ENCODE assay signal across 16 cellular contexts in the genomic region with DNA sequence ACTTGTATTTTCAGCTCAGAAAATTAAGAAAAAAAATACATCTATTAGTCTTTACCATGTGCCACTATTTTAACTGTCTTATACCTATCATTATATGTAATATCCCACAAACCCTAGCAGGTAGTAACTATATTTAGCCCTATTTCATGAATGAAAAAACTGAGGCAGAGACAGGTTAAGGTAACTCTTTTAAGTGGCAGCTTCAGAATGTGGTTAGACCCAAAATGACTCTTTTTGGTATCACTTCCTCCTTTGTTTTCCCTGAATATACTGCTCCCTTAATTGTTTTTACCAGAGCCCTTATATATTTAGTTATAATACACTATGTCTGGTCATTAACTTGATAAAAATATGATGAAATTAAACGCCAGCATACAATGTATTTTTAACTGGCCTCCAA.
A peak's percentile ranks its signal among the peaks of the same experiment; 100 is the strongest.
DNase-seq lines count a peak whose midpoint lies in the region; ATAC-seq and TF ChIP-seq lines count a peak whose summit lies in the region.
"Had no signal": no experiment of that assay in that cellular context is flagged by ENCODE, and none has a peak within 500 bp of the region (broad histone marks: within the 10 kb centered on the region; RNA-seq: fewer than 3 reads in every experiment).

No MANE protein-coding gene starts in this region.

- no peaks in the 10 kb centered on the region for H3F3A ChIP-seq in SK-N-SH (replicated peaks; ENCODE audit: insufficient read depth)

- no peak overlapping the region for H3K4me3 ChIP-seq in transverse colon
- H3K4me3 ChIP-seq in SK-N-SH (ENCODE audit: low read depth in 2 of 2, low read length in 1 of 2): no peak overlapping the region
- H3K4me3 ChIP-seq: cardiac muscle cell, mucosa of descending colon had no signal

- in situ Hi-C loops in transverse colon (cut with MboI; ENCODE audit: low pct_ligation_motif_present in 1 of 4, low pct_unique_long_range_greater_than_20kb in 1 of 4, low sequenced_read_pairs in 3 of 4): no loop called here

- no peaks in the 10 kb centered on the region for H3K9me2 ChIP-seq in SK-N-SH

- H3K27me3 ChIP-seq in transverse colon (no peaks in the 10 kb centered on the region), SK-N-SH (ENCODE audit: insufficient read depth) (no peaks in the 10 kb centered on the region)
- H3K27me3 ChIP-seq: cardiac muscle cell had no signal

- H3K27ac ChIP-seq in transverse colon (no peak overlapping the region), caudate nucleus (ENCODE audit: low read depth, low read length) (no peak overlapping the region), SK-N-SH (ENCODE audit: low read depth in 2 of 2, low read length in 1 of 2) (no peak overlapping the region)
- H3K27ac ChIP-seq: cardiac muscle cell, RWPE1 had no signal

- no peak for TF ChIP-seq RAD21 in SK-N-SH (IDR thresholded peaks at IDR 0.05; ENCODE audit: low read length)

- POLR2A ChIA-PET in SK-N-SH (lab: Yijun Ruan, JAX): no interaction called here

- H3K9ac ChIP-seq in SK-N-SH: no peak overlapping the region

- no peaks in the 10 kb centered on the region for H3K36me3 ChIP-seq in transverse colon
- H3K36me3 ChIP-seq in SK-N-SH (replicated peaks in 1 of 2; ENCODE audit: control insufficient read depth in 1 of 2, insufficient read depth in 2 of 2, low read length in 1 of 2): no peaks in the 10 kb centered on the region
- H3K36me3 ChIP-seq: cardiac muscle cell had no signal

- no peak overlapping the region for H2AFZ ChIP-seq in SK-N-SH (ENCODE audit: low read depth)

- TF ChIP-seq EP300 in transverse colon (IDR thresholded peaks at IDR 0.05; ENCODE audit: low read depth) (no peak), SK-N-SH (IDR thresholded peaks at IDR 0.05; ENCODE audit: borderline replicate concordance in 1 of 2, low read depth in 1 of 2, low read length in 1 of 2) (no peak)

- no peaks in the 10 kb centered on the region for H3K4me1 ChIP-seq in transverse colon
- no peaks in the 10 kb centered on the region for H3K4me1 ChIP-seq in SK-N-SH (ENCODE audit: control insufficient read depth in 1 of 2, insufficient read depth in 2 of 2, low read depth in 1 of 2, low read length in 1 of 2)
- H3K4me1 ChIP-seq: Caco-2 had no signal

- H3K79me2 ChIP-seq in SK-N-SH (ENCODE audit: insufficient read depth): no peaks in the 10 kb centered on the region

- no peak for TF ChIP-seq POLR2A in transverse colon (IDR thresholded peaks at IDR 0.05)

- H4K20me1 ChIP-seq in SK-N-SH (ENCODE audit: insufficient read depth): no peaks in the 10 kb centered on the region

- ATAC-seq in GM19463 (IDR thresholded peaks at IDR 0.05; ENCODE audit: unreplicated experiment) (peak; percentile 85), HG02870 (IDR thresholded peaks at IDR 0.05; ENCODE audit: unreplicated experiment) (peak; percentile 80), HG03565 (IDR thresholded peaks at IDR 0.05; ENCODE audit: unreplicated experiment) (peak; percentile 92)
- ATAC-seq: mucosa of descending colon had no signal

- CTCF ChIA-PET in SK-N-SH (lab: Yijun Ruan, JAX): no interaction called here

- 77 to 92% methylated on average over 1 of the region's 1 CpG for WGBS in transverse colon (ENCODE audit: low coverage in 1 of 2), 2 donors
- 9% methylated on average over 1 of the region's 1 CpG for WGBS in SK-N-SH (ENCODE audit: low lambda C conversion rate)

- intact Hi-C loops in transverse colon (cut with DNase I; ENCODE audit: low total_unique reads): no loop called here

- no peak overlapping the region for H3K4me2 ChIP-seq in SK-N-SH

- TF ChIP-seq CTCF in transverse colon (IDR thresholded peaks at IDR 0.05): no peak
- TF ChIP-seq CTCF in SK-N-SH (IDR thresholded peaks at IDR 0.05): no peak

- H3K9me3 ChIP-seq in transverse colon (no peaks in the 10 kb centered on the region), SK-N-SH (no peaks in the 10 kb centered on the region)
- H3K9me3 ChIP-seq: Caco-2, mucosa of descending colon had no signal

- DNase-seq in transverse colon (no peak), caudate nucleus (lab: John Stamatoyannopoulos, UW) (no peak), SK-N-SH (no peak), NCI-H524 (lab: John Stamatoyannopoulos, UW) (no peak)
- DNase-seq: activated CD4-positive, alpha-beta T cell treated with anti-CD3 and anti-CD28 coated beads, Interleukin-2, amount 50 U/mL, for 1 hour; amniotic stem cell; Caco-2; KBM-7; mucosa of descending colon; NCI-H1105; SW 1271 had no signal

TF ChIP-seq in SK-N-SH, 30 proteins besides CTCF, POLR2A, EP300 and RAD21:
- TF ChIP-seq RFX5 (IDR thresholded peaks at IDR 0.05; ENCODE audit: low read length): no peak
- TF ChIP-seq, protein P1, sequence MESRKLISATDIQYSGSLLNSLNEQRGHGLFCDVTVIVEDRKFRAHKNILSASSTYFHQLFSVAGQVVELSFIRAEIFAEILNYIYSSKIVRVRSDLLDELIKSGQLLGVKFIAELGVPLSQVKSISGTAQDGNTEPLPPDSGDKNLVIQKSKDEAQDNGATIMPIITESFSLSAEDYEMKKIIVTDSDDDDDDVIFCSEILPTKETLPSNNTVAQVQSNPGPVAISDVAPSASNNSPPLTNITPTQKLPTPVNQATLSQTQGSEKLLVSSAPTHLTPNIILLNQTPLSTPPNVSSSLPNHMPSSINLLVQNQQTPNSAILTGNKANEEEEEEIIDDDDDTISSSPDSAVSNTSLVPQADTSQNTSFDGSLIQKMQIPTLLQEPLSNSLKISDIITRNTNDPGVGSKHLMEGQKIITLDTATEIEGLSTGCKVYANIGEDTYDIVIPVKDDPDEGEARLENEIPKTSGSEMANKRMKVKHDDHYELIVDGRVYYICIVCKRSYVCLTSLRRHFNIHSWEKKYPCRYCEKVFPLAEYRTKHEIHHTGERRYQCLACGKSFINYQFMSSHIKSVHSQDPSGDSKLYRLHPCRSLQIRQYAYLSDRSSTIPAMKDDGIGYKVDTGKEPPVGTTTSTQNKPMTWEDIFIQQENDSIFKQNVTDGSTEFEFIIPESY (IDR thresholded peaks at IDR 0.05; ENCODE audit: borderline replicate concordance, low read depth): no peak
- TF ChIP-seq FOSL2 (IDR thresholded peaks at IDR 0.05; ENCODE audit: borderline replicate concordance, low read depth): no peak
- no peak for TF ChIP-seq SIN3A (IDR thresholded peaks at IDR 0.05; ENCODE audit: borderline replicate concordance, low read depth, low read length)
- TF ChIP-seq, protein P2, sequence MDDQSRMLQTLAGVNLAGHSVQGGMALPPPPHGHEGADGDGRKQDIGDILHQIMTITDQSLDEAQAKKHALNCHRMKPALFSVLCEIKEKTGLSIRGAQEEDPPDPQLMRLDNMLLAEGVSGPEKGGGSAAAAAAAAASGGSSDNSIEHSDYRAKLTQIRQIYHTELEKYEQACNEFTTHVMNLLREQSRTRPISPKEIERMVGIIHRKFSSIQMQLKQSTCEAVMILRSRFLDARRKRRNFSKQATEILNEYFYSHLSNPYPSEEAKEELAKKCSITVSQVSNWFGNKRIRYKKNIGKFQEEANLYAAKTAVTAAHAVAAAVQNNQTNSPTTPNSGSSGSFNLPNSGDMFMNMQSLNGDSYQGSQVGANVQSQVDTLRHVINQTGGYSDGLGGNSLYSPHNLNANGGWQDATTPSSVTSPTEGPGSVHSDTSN (IDR thresholded peaks at IDR 0.05): no peak
- no peak for TF ChIP-seq POLR2AphosphoS5 (IDR thresholded peaks at IDR 0.05; ENCODE audit: low read depth, low read length)
- no peak for TF ChIP-seq MEF2A (IDR thresholded peaks at IDR 0.05; ENCODE audit: borderline replicate concordance, low read depth)
- TF ChIP-seq SMC3 (IDR thresholded peaks at IDR 0.05; ENCODE audit: low read depth, low read length): no peak
- TF ChIP-seq, protein P3, sequence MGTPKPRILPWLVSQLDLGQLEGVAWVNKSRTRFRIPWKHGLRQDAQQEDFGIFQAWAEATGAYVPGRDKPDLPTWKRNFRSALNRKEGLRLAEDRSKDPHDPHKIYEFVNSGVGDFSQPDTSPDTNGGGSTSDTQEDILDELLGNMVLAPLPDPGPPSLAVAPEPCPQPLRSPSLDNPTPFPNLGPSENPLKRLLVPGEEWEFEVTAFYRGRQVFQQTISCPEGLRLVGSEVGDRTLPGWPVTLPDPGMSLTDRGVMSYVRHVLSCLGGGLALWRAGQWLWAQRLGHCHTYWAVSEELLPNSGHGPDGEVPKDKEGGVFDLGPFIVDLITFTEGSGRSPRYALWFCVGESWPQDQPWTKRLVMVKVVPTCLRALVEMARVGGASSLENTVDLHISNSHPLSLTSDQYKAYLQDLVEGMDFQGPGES (IDR thresholded peaks at IDR 0.05; ENCODE audit: low read depth, low read length): no peak
- TF ChIP-seq, protein P4, sequence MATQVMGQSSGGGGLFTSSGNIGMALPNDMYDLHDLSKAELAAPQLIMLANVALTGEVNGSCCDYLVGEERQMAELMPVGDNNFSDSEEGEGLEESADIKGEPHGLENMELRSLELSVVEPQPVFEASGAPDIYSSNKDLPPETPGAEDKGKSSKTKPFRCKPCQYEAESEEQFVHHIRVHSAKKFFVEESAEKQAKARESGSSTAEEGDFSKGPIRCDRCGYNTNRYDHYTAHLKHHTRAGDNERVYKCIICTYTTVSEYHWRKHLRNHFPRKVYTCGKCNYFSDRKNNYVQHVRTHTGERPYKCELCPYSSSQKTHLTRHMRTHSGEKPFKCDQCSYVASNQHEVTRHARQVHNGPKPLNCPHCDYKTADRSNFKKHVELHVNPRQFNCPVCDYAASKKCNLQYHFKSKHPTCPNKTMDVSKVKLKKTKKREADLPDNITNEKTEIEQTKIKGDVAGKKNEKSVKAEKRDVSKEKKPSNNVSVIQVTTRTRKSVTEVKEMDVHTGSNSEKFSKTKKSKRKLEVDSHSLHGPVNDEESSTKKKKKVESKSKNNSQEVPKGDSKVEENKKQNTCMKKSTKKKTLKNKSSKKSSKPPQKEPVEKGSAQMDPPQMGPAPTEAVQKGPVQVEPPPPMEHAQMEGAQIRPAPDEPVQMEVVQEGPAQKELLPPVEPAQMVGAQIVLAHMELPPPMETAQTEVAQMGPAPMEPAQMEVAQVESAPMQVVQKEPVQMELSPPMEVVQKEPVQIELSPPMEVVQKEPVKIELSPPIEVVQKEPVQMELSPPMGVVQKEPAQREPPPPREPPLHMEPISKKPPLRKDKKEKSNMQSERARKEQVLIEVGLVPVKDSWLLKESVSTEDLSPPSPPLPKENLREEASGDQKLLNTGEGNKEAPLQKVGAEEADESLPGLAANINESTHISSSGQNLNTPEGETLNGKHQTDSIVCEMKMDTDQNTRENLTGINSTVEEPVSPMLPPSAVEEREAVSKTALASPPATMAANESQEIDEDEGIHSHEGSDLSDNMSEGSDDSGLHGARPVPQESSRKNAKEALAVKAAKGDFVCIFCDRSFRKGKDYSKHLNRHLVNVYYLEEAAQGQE (IDR thresholded peaks at IDR 0.05; ENCODE audit: low read depth, low read length): no peak
- TF ChIP-seq NRF1 (IDR thresholded peaks at IDR 0.05; ENCODE audit: low read depth, low read length): no peak
- no peak for TF ChIP-seq ELF1 (IDR thresholded peaks at IDR 0.05)
- no peak for TF ChIP-seq YY1 (IDR thresholded peaks at IDR 0.05; ENCODE audit: low read depth)
- TF ChIP-seq NFIC (IDR thresholded peaks at IDR 0.05; ENCODE audit: borderline replicate concordance): no peak
- no peak for TF ChIP-seq GATA2 (CRISPR knock-in tag; IDR thresholded peaks at IDR 0.05)
- TF ChIP-seq JUND (IDR thresholded peaks at IDR 0.05): no peak
